Comparison of ENCODE assay signal across 26 cellular contexts in the genomic region with DNA sequence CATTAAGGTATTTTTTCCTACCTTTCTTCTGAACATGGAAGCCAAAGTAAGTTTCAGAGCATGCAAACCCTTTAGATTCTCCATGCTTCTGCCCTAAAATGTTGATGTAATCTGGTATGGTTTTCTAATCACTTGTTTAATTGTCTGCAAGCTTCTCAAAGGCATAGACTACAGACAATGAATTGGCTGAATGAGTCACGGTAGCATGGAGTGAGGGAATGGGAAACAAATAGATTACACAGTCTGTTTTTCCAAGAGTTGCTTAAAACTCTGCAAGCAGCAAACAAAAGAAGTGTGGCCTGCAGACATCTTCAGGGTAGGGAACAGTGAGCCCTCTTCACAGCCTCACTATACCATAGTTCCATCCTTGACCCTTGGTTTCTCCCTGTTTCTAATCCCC.
DNase-seq lines count a peak whose midpoint lies in the region; ATAC-seq, FAIRE-seq and TF ChIP-seq lines count a peak whose summit lies in the region.
"Had no signal": no experiment of that assay in that cellular context is flagged by ENCODE, and none has a peak within 500 bp of the region (broad histone marks: within the 10 kb centered on the region; RNA-seq: fewer than 3 reads in every experiment).

No MANE protein-coding gene starts in this region.

- no peaks in the 10 kb centered on the region for H3K27me3 Mint-ChIP-seq in astrocyte (ENCODE audit: low read depth, unreplicated experiment)
- no peaks in the 10 kb centered on the region for H3K27me3 Mint-ChIP-seq in activated naive CD8-positive, alpha-beta T cell treated with anti-CD3 and anti-CD28 coated beads, Interleukin-2, amount 50 U/mL, for 24 hours
- H3K27me3 Mint-ChIP-seq in naive thymus-derived CD8-positive, alpha-beta T cell, result peaks cover 0 to 3% (median 0%) of the 10 kb centered on the region in 5 donors
- H3K27me3 Mint-ChIP-seq: central memory CD8-positive, alpha-beta T cell had no signal

- TF ChIP-seq CTCF in astrocyte (IDR thresholded peaks at IDR 0.05; ENCODE audit: insufficient read depth, low read depth, low read length) (no peak), fibroblast of mammary gland (conservative IDR thresholded peaks at IDR 0.05; ENCODE audit: control insufficient read depth, insufficient read depth, low read depth, low read length) (no peak), Peyer's patch (IDR thresholded peaks at IDR 0.05) (no peak)

- no peak overlapping the region for H3K27ac Mint-ChIP-seq in astrocyte (ENCODE audit: unreplicated experiment)
- H3K27ac Mint-ChIP-seq in activated naive CD8-positive, alpha-beta T cell treated with anti-CD3 and anti-CD28 coated beads, Interleukin-2, amount 50 U/mL, for 24 hours, result no peak overlapping the region
- H3K27ac Mint-ChIP-seq in naive thymus-derived CD8-positive, alpha-beta T cell, result no peak overlapping the region
- H3K27ac Mint-ChIP-seq: CD4-positive, CD25-positive, alpha-beta regulatory T cell had no signal

- H3K79me2 ChIP-seq in astrocyte (ENCODE audit: insufficient read depth, low read length), result no peaks in the 10 kb centered on the region

- H3K4me1 ChIP-seq in astrocyte (ENCODE audit: insufficient read depth, low read length) (peaks cover 28% of the 10 kb centered on the region), Peyer's patch (no peaks in the 10 kb centered on the region)
- H3K4me1 ChIP-seq: gastroesophageal sphincter had no signal

- H3K36me3 ChIP-seq in astrocyte (ENCODE audit: insufficient read depth, low read length), result no peaks in the 10 kb centered on the region
- H3K36me3 ChIP-seq in Peyer's patch, result no peaks in the 10 kb centered on the region
- H3K36me3 ChIP-seq: gastroesophageal sphincter had no signal

- H2AFZ ChIP-seq in astrocyte (ENCODE audit: low read depth, low read length), result no peak overlapping the region

- TF ChIP-seq POLR2A in Peyer's patch (IDR thresholded peaks at IDR 0.05), result no peak

- no peak overlapping the region for H3K9ac ChIP-seq in astrocyte (ENCODE audit: low read length)

- DNase-seq in LHCN-M2 (ENCODE audit: low read depth), result peak; percentile 19
- peak; percentile 72 for DNase-seq in astrocyte (ENCODE audit: low read depth)
- peak; percentile 6 for DNase-seq in fibroblast of mammary gland (ENCODE audit: low read depth)
- DNase-seq in non-pigmented ciliary epithelial cell (ENCODE audit: low read depth), result peak; percentile 20
- no peak for DNase-seq in Peyer's patch
- DNase-seq in activated naive CD8-positive, alpha-beta T cell treated with anti-CD3 and anti-CD28 coated beads, Interleukin-2, amount 50 U/mL, for 24 hours, result no peak
- DNase-seq in naive thymus-derived CD8-positive, alpha-beta T cell, result no peak
- DNase-seq: activated CD4-positive, alpha-beta T cell treated with anti-CD3 and anti-CD28 coated beads for 4 hours; activated naive CD4-positive, alpha-beta T cell treated with Interleukin-2 at 50 U/mL for 16 hours; activated T-cell treated with anti-CD3 and anti-CD28 coated beads, Interleukin-2, amount 50 U/mL, for 4 hours; amygdala; CD4-positive, CD25-positive, alpha-beta regulatory T cell; dorsolateral prefrontal cortex; hypothalamus; MM.1S; mucosa of descending colon; NCI-H1417 treated with DMSO at 0.1 percent for 48 hours; NCI-H2107; NCI-H446; posterior cingulate gyrus; SHP77 treated with DMSO at 0.1 percent for 48 hours; trophoblast cell had no signal

- peaks cover 2% of the 10 kb centered on the region for H3K9me3 Mint-ChIP-seq in astrocyte (ENCODE audit: unreplicated experiment)
- H3K9me3 Mint-ChIP-seq in activated naive CD8-positive, alpha-beta T cell treated with anti-CD3 and anti-CD28 coated beads, Interleukin-2, amount 50 U/mL, for 24 hours, result no peaks in the 10 kb centered on the region
- peaks cover 0 to 2% (median 0%) of the 10 kb centered on the region in 9 donors for H3K9me3 Mint-ChIP-seq in naive thymus-derived CD8-positive, alpha-beta T cell
- H3K9me3 Mint-ChIP-seq: activated T-cell treated with anti-CD3 and anti-CD28 coated beads, Interleukin-2, amount 50 U/mL, for 4 hours; central memory CD8-positive, alpha-beta T cell had no signal

- no peaks in the 10 kb centered on the region for H3K36me3 Mint-ChIP-seq in astrocyte (ENCODE audit: low read depth, unreplicated experiment)
- H3K36me3 Mint-ChIP-seq in activated naive CD8-positive, alpha-beta T cell treated with anti-CD3 and anti-CD28 coated beads, Interleukin-2, amount 50 U/mL, for 24 hours (ENCODE audit: low read depth), result no peaks in the 10 kb centered on the region
- H3K36me3 Mint-ChIP-seq in naive thymus-derived CD8-positive, alpha-beta T cell, result no peaks in the 10 kb centered on the region
- H3K36me3 Mint-ChIP-seq: CD4-positive, CD25-positive, alpha-beta regulatory T cell had no signal

- H3K9me3 ChIP-seq in astrocyte (ENCODE audit: insufficient read depth, low read depth, low read length), result no peaks in the 10 kb centered on the region
- H3K9me3 ChIP-seq in Peyer's patch, result no peaks in the 10 kb centered on the region
- H3K9me3 ChIP-seq: gastroesophageal sphincter, mucosa of descending colon had no signal

- H3K4me3 Mint-ChIP-seq in astrocyte (ENCODE audit: unreplicated experiment), result no peak overlapping the region
- no peak overlapping the region for H3K4me3 Mint-ChIP-seq in activated naive CD8-positive, alpha-beta T cell treated with anti-CD3 and anti-CD28 coated beads, Interleukin-2, amount 50 U/mL, for 24 hours
- H3K4me3 Mint-ChIP-seq in naive thymus-derived CD8-positive, alpha-beta T cell, result no peak overlapping the region
- H3K4me3 Mint-ChIP-seq: activated T-cell treated with anti-CD3 and anti-CD28 coated beads, Interleukin-2, amount 50 U/mL, for 4 hours; CD4-positive, CD25-positive, alpha-beta regulatory T cell; central memory CD8-positive, alpha-beta T cell had no signal

- H3K4me1 Mint-ChIP-seq in astrocyte (ENCODE audit: low read depth, unreplicated experiment), result peaks cover 25% of the 10 kb centered on the region
- H3K4me1 Mint-ChIP-seq in activated naive CD8-positive, alpha-beta T cell treated with anti-CD3 and anti-CD28 coated beads, Interleukin-2, amount 50 U/mL, for 24 hours, result no peaks in the 10 kb centered on the region
- H3K4me1 Mint-ChIP-seq in naive thymus-derived CD8-positive, alpha-beta T cell, result no peaks in the 10 kb centered on the region
- H3K4me1 Mint-ChIP-seq: CD4-positive, CD25-positive, alpha-beta regulatory T cell; central memory CD8-positive, alpha-beta T cell had no signal

- no peak overlapping the region for H3K4me2 ChIP-seq in astrocyte (ENCODE audit: low read length)

- H3K27ac ChIP-seq in astrocyte (ENCODE audit: low read depth, low read length), result peak overlapping the region; percentile 2
- H3K27ac ChIP-seq in Peyer's patch, result no peak overlapping the region
- H3K27ac ChIP-seq: dorsolateral prefrontal cortex, gastroesophageal sphincter had no signal

- POLR2A ChIA-PET in naive thymus-derived CD8-positive, alpha-beta T cell (lab: Charles Lee), result no interaction called here

- H3K27me3 ChIP-seq in astrocyte (ENCODE audit: insufficient read depth, low read length) (no peaks in the 10 kb centered on the region), Peyer's patch (no peaks in the 10 kb centered on the region)
- H3K27me3 ChIP-seq: dorsolateral prefrontal cortex, gastroesophageal sphincter had no signal

- H3K4me3 ChIP-seq in astrocyte (ENCODE audit: insufficient read depth, low read depth, low read length) (no peak overlapping the region), fibroblast of mammary gland (ENCODE audit: control insufficient read depth, low read depth, low read length) (no peak overlapping the region), Peyer's patch (no peak overlapping the region)
- H3K4me3 ChIP-seq: dorsolateral prefrontal cortex, gastroesophageal sphincter, mucosa of descending colon had no signal

- ATAC-seq in HG02763 (IDR thresholded peaks at IDR 0.05; ENCODE audit: unreplicated experiment), result no peak
- ATAC-seq in activated naive CD8-positive, alpha-beta T cell treated with anti-CD3 and anti-CD28 coated beads, Interleukin-2, amount 50 U/mL, for 24 hours, result no peak
- ATAC-seq in naive thymus-derived CD8-positive, alpha-beta T cell, result no peak
- ATAC-seq: activated T-cell treated with anti-CD3 and anti-CD28 coated beads, Interleukin-2, amount 50 U/mL, for 4 hours; gastroesophageal sphincter; mucosa of descending colon had no signal

- no peak for FAIRE-seq in astrocyte (lab: Jason Lieb, UNC)
- FAIRE-seq: islet of Langerhans had no signal

- no peaks in the 10 kb centered on the region for H4K20me1 ChIP-seq in astrocyte (ENCODE audit: insufficient read depth, low read length)

Comparison
In these comparisons a context has a peak if more than half of its experiments do, and no peak if none do; other contexts are left out.
1. DNase-seq: peak in LHCN-M2 (single experiment), astrocyte (single experiment), fibroblast of mammary gland (single experiment) and non-pigmented ciliary epithelial cell (single experiment); none in Peyer's patch (0 of 3), activated naive CD8-positive, alpha-beta T cell treated with anti-CD3 and anti-CD28 coated beads, Interleukin-2, amount 50 U/mL, for 24 hours (single experiment) and naive thymus-derived CD8-positive, alpha-beta T cell (0 of 10).